Comparison of ENCODE assay signal across 8 cellular contexts in the genomic region with DNA sequence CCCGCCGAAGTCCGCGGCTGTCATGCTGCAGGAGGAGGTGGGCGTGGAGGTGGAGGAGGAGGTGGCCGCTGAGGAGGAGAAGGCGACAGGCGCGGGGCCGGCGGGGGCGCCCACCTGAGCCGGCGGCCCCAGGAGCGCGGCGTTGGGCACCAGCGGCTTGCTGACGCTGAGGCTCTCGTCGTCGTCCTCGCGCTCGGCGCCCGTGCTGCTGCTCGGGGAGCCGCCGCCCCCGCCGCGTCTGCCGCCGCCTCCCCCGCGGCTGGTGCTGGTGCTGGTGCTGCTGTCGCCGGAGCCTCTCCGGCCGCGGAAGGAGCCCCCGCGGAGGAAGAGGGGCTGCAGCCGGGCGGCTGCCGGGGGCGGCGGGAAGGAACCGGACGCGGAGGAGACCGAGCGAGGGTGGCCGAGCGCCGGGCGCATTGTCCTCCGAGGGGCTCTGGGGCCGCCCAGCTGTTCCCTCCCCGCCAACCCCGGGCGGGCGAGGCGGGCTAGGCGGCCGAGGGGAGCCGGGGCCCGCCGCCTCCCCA. TPM values are rescaled to one million over a fixed set of nuclear protein-coding genes. Genes with fewer than 3 reads are reported as not detected.
DNase-seq lines count a peak whose midpoint lies in the region; ATAC-seq and TF ChIP-seq lines count a peak whose summit lies in the region.

No MANE protein-coding gene starts in this region.

- H3K4me3 ChIP-seq in left ventricle myocardium inferior (peak overlapping the region; percentile 81), smooth muscle cell (peak overlapping the region; percentile 65)

- peak overlapping the region; percentile 93 for H3K4me2 ChIP-seq in smooth muscle cell

- peaks cover 37% of the 10 kb centered on the region for H3K27me3 Mint-ChIP-seq in activated CD8-positive, alpha-beta memory T cell treated with anti-CD3 and anti-CD28 coated beads, Interleukin-2, amount 10 ng/mL, durations not matched to agents 7 days and 5 days
- H3K27me3 Mint-ChIP-seq in WTC11 (ENCODE audit: low read depth) = peaks cover 3% of the 10 kb centered on the region; the same call in 1 of the 2 replicates

- no peak overlapping the region for H3K4me3 Mint-ChIP-seq in activated CD8-positive, alpha-beta memory T cell treated with anti-CD3 and anti-CD28 coated beads, Interleukin-2, amount 10 ng/mL, durations not matched to agents 7 days and 5 days
- H3K4me3 Mint-ChIP-seq in WTC11 = no peak overlapping the region; the same call in 1 of the 2 replicates

- POLR2A ChIA-PET in WTC11 (lab: Charles Lee) = no interaction called here

- H3K79me2 ChIP-seq in smooth muscle cell (ENCODE audit: low read depth) = no peaks in the 10 kb centered on the region

- H3K9ac ChIP-seq in smooth muscle cell (ENCODE audit: low read depth) = no peak overlapping the region

- peak overlapping the region; percentile 77 for H3K27ac ChIP-seq in left ventricle myocardium inferior (replicated peaks)
- H3K27ac ChIP-seq in smooth muscle cell (ENCODE audit: low read depth) = no peak overlapping the region

- no peaks in the 10 kb centered on the region for H3K9me3 ChIP-seq in left ventricle myocardium inferior (replicated peaks)
- no peaks in the 10 kb centered on the region for H3K9me3 ChIP-seq in smooth muscle cell (replicated peaks; ENCODE audit: low read depth)

- peaks cover 50% of the 10 kb centered on the region for H3K4me1 ChIP-seq in left ventricle myocardium inferior
- peaks cover 9% of the 10 kb centered on the region for H3K4me1 ChIP-seq in smooth muscle cell (ENCODE audit: low read depth)

- no peaks in the 10 kb centered on the region for H3K36me3 Mint-ChIP-seq in activated CD8-positive, alpha-beta memory T cell treated with anti-CD3 and anti-CD28 coated beads, Interleukin-2, amount 10 ng/mL, durations not matched to agents 7 days and 5 days
- H3K36me3 Mint-ChIP-seq in WTC11 = no peaks in the 10 kb centered on the region

- no peaks in the 10 kb centered on the region for H3K36me3 ChIP-seq in left ventricle myocardium inferior
- no peaks in the 10 kb centered on the region for H3K36me3 ChIP-seq in smooth muscle cell (ENCODE audit: low read depth)

- CTCF ChIA-PET in activated CD8-positive, alpha-beta memory T cell treated with anti-CD3 and anti-CD28 coated beads, Interleukin-2, amount 10 ng/mL, durations not matched to agents 7 days and 5 days (lab: Charles Lee) = no interaction called here
- CTCF ChIA-PET in WTC11 (lab: Charles Lee) = interaction anchor here (2.1 kb wide), 1 partner anchor 51 kb away, joined by 11 read pairs; no protein-coding TSS in a partner anchor

- H3F3A ChIP-seq in smooth muscle cell (ENCODE audit: low read depth) = no peaks in the 10 kb centered on the region

- H3K27ac Mint-ChIP-seq in activated CD8-positive, alpha-beta memory T cell treated with anti-CD3 and anti-CD28 coated beads, Interleukin-2, amount 10 ng/mL, durations not matched to agents 7 days and 5 days = no peak overlapping the region
- no peak overlapping the region for H3K27ac Mint-ChIP-seq in WTC11

- DNase-seq in activated CD8-positive, alpha-beta memory T cell treated with anti-CD3 and anti-CD28 coated beads, Interleukin-2, amount 10 ng/mL, durations not matched to agents 7 days and 5 days = no peak
- no peak for DNase-seq in activated CD8-positive, alpha-beta memory T cell treated with anti-CD3 and anti-CD28 coated beads for 24 hours
- DNase-seq in WTC11 (ENCODE audit: low spot score) (peak; percentile 36), left ventricle myocardium inferior (no peak), smooth muscle cell (lab: John Stamatoyannopoulos, UW; ENCODE audit: unreplicated experiment) (no peak), mucosa of gallbladder (ENCODE audit: low spot score) (no peak), NCI-H1436 treated with DMSO at 0.1 percent for 48 hours (lab: John Stamatoyannopoulos, UW) (no peak)

- 1% methylated on average over 38 of the region's 70 CpGs for WGBS in smooth muscle cell (ENCODE audit: low lambda C conversion rate)

- H2AFZ ChIP-seq in smooth muscle cell (ENCODE audit: low read depth) = no peak overlapping the region

- TF ChIP-seq CTCF in WTC11 (IDR thresholded peaks at IDR 0.05) (no peak), left ventricle myocardium inferior (IDR thresholded peaks at IDR 0.05; ENCODE audit: borderline replicate concordance) (no peak), smooth muscle cell (IDR thresholded peaks at IDR 0.05; ENCODE audit: borderline replicate concordance, insufficient read depth, poor library complexity, severe bottlenecking) (no peak)

- H3K4me1 Mint-ChIP-seq in activated CD8-positive, alpha-beta memory T cell treated with anti-CD3 and anti-CD28 coated beads, Interleukin-2, amount 10 ng/mL, durations not matched to agents 7 days and 5 days = peaks cover 39% of the 10 kb centered on the region
- peaks cover 25% of the 10 kb centered on the region for H3K4me1 Mint-ChIP-seq in WTC11

- no peaks in the 10 kb centered on the region for H4K20me1 ChIP-seq in smooth muscle cell (ENCODE audit: low read depth)

- intact Hi-C loops in left ventricle myocardium inferior (cut with micrococcal nuclease) = no loop called here

- H3K9me3 Mint-ChIP-seq in activated CD8-positive, alpha-beta memory T cell treated with anti-CD3 and anti-CD28 coated beads, Interleukin-2, amount 10 ng/mL, durations not matched to agents 7 days and 5 days (ENCODE audit: low read depth) = no peaks in the 10 kb centered on the region
- H3K9me3 Mint-ChIP-seq in WTC11 = no peaks in the 10 kb centered on the region

- peak; percentile 10 for ATAC-seq in activated CD8-positive, alpha-beta memory T cell treated with anti-CD3 and anti-CD28 coated beads, Interleukin-2, amount 10 ng/mL, durations not matched to agents 7 days and 5 days
- ATAC-seq in WTC11 = peak; percentile 3
- no peak for ATAC-seq in HG02623 (IDR thresholded peaks at IDR 0.05; ENCODE audit: unreplicated experiment)

- H3K27me3 ChIP-seq in left ventricle myocardium inferior (ENCODE audit: low read depth) (peaks cover 28% of the 10 kb centered on the region), smooth muscle cell (ENCODE audit: low read depth) (peaks cover 25% of the 10 kb centered on the region)

TF ChIP-seq in WTC11, 78 proteins besides CTCF, POLR2A, EP300 and RAD21:
- TF ChIP-seq, protein P1, sequence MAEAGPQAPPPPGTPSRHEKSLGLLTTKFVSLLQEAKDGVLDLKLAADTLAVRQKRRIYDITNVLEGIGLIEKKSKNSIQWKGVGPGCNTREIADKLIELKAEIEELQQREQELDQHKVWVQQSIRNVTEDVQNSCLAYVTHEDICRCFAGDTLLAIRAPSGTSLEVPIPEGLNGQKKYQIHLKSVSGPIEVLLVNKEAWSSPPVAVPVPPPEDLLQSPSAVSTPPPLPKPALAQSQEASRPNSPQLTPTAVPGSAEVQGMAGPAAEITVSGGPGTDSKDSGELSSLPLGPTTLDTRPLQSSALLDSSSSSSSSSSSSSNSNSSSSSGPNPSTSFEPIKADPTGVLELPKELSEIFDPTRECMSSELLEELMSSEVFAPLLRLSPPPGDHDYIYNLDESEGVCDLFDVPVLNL (CRISPR knock-in tag; IDR thresholded peaks at IDR 0.05; ENCODE audit: borderline replicate concordance, low read depth) = peak; percentile 14; the same call in 1 of the 2 replicates
- TF ChIP-seq, protein P2, sequence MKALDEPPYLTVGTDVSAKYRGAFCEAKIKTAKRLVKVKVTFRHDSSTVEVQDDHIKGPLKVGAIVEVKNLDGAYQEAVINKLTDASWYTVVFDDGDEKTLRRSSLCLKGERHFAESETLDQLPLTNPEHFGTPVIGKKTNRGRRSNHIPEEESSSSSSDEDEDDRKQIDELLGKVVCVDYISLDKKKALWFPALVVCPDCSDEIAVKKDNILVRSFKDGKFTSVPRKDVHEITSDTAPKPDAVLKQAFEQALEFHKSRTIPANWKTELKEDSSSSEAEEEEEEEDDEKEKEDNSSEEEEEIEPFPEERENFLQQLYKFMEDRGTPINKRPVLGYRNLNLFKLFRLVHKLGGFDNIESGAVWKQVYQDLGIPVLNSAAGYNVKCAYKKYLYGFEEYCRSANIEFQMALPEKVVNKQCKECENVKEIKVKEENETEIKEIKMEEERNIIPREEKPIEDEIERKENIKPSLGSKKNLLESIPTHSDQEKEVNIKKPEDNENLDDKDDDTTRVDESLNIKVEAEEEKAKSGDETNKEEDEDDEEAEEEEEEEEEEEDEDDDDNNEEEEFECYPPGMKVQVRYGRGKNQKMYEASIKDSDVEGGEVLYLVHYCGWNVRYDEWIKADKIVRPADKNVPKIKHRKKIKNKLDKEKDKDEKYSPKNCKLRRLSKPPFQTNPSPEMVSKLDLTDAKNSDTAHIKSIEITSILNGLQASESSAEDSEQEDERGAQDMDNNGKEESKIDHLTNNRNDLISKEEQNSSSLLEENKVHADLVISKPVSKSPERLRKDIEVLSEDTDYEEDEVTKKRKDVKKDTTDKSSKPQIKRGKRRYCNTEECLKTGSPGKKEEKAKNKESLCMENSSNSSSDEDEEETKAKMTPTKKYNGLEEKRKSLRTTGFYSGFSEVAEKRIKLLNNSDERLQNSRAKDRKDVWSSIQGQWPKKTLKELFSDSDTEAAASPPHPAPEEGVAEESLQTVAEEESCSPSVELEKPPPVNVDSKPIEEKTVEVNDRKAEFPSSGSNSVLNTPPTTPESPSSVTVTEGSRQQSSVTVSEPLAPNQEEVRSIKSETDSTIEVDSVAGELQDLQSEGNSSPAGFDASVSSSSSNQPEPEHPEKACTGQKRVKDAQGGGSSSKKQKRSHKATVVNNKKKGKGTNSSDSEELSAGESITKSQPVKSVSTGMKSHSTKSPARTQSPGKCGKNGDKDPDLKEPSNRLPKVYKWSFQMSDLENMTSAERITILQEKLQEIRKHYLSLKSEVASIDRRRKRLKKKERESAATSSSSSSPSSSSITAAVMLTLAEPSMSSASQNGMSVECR (CRISPR knock-in tag; IDR thresholded peaks at IDR 0.05; ENCODE audit: borderline replicate concordance) = no peak

RNA-seq across cellular contexts. Expression of a gene that starts 0.4 kb away (rescaled TPM):
- not detected for total RNA-seq in activated CD8-positive, alpha-beta memory T cell treated with anti-CD3 and anti-CD28 coated beads, Interleukin-2, amount 10 ng/mL, durations not matched to agents 7 days and 5 days
- total RNA-seq in WTC11 (2021) = 7.5 to 8.3 TPM (median 7.7 TPM) in 3 replicates
- 1.5 TPM for total RNA-seq in left ventricle myocardium inferior
- total RNA-seq in smooth muscle cell = 0.09 TPM in 1 of 2 replicates, not detected in the other
- 0.15 and 0.54 TPM in 2 replicates for polyA plus RNA-seq in smooth muscle cell
- total RNA-seq in mucosa of gallbladder = 1.7 TPM

RNA-seq across cellular contexts. Expression of a gene that starts 36.0 kb away (rescaled TPM):
- total RNA-seq in activated CD8-positive, alpha-beta memory T cell treated with anti-CD3 and anti-CD28 coated beads, Interleukin-2, amount 10 ng/mL, durations not matched to agents 7 days and 5 days = 10 to 100 TPM; 22.5 to 25.1 TPM
- total RNA-seq in WTC11 (2021) (7.9 to 8.7 TPM (median 8.2 TPM) in 3 replicates), left ventricle myocardium inferior (7.6 TPM), smooth muscle cell (3.4 and 6.4 TPM in 2 replicates), mucosa of gallbladder (27.2 TPM)
- polyA plus RNA-seq in smooth muscle cell = 7.5 and 8.5 TPM in 2 replicates

RNA-seq across cellular contexts. Expression of a gene that starts 38.3 kb away (rescaled TPM):
- 10 to 100 TPM; 23.8 to 31.6 TPM for total RNA-seq in activated CD8-positive, alpha-beta memory T cell treated with anti-CD3 and anti-CD28 coated beads, Interleukin-2, amount 10 ng/mL, durations not matched to agents 7 days and 5 days
- 84.0 to 114 TPM (median 110 TPM) in 3 replicates for total RNA-seq in WTC11 (2021)
- total RNA-seq in left ventricle myocardium inferior = 52.6 TPM
- total RNA-seq in smooth muscle cell = 18.9 and 25.5 TPM in 2 replicates
- polyA plus RNA-seq in smooth muscle cell = 52.1 and 53.5 TPM in 2 replicates
- 31.7 TPM for total RNA-seq in mucosa of gallbladder
